In genomic region chr21:33642896-33643657, GRCh38 we compare ENCODE assay signal across 8 cellular contexts. TPM values are rescaled to one million over a fixed set of nuclear protein-coding genes. Genes with fewer than 3 reads are reported as not detected.
DNase-seq lines count a peak whose midpoint lies in the region; ATAC-seq and TF ChIP-seq lines count a peak whose summit lies in the region.

No MANE protein-coding gene starts in this region.

- peaks cover 3% of the 10 kb centered on the region for H3K9me1 ChIP-seq in IMR-90 (ENCODE audit: insufficient read depth, low read length)

- peak overlapping the region; percentile 20; the same call in 1 of the 2 replicates for H2BK20ac ChIP-seq in IMR-90 (ENCODE audit: low read depth, low read length)

- peak; percentile 1 for ATAC-seq in IMR-90 (ENCODE audit: low read depth)
- ATAC-seq in esophagus mucosa = no peak

- peak overlapping the region; percentile 99 for H3K9ac ChIP-seq in IMR-90 (ENCODE audit: low read depth, low read length)

- in situ Hi-C loops in IMR-90 (cut with MboI; ENCODE audit: low sequenced_read_pairs) = loop anchor here (10.0 kb wide), 1 partner anchor 242 kb away; no protein-coding TSS in a partner anchor
- in situ Hi-C loops in transverse colon (cut with MboI; ENCODE audit: low pct_ligation_motif_present in 1 of 4, low pct_unique_long_range_greater_than_20kb in 1 of 4, low sequenced_read_pairs in 3 of 4) = no loop called here

- 0 out of 2 replicates have a peak overlapping the region, but pooled peaks have one; percentile 38 for H2AK5ac ChIP-seq in IMR-90 (ENCODE audit: low read depth, low read length)

- H3K36me3 ChIP-seq in IMR-90 (ENCODE audit: control insufficient read depth, insufficient read depth, low read length) (no peaks in the 10 kb centered on the region), transverse colon (no peaks in the 10 kb centered on the region)

- TF ChIP-seq RAD21 in IMR-90 (IDR thresholded peaks at IDR 0.05; ENCODE audit: low read length) = no peak

- H3K4me1 ChIP-seq in IMR-90 (ENCODE audit: control insufficient read depth, insufficient read depth, low read length) = peaks cover 7% of the 10 kb centered on the region; the same call in 1 of the 2 replicates
- peaks cover 35% of the 10 kb centered on the region for H3K4me1 ChIP-seq in mononuclear cell (ENCODE audit: insufficient read depth, low read length)
- H3K4me1 ChIP-seq in transverse colon = peaks cover 11 to 61% (median 23%) of the 10 kb centered on the region in 4 donors

- no peaks in the 10 kb centered on the region for H3K9me3 ChIP-seq in IMR-90 (ENCODE audit: control insufficient read depth, insufficient read depth, low read length)
- H3K9me3 ChIP-seq in mononuclear cell (ENCODE audit: low read depth, low read length) = no peaks in the 10 kb centered on the region
- no peaks in the 10 kb centered on the region for H3K9me3 ChIP-seq in transverse colon

- WGBS in IMR-90 (ENCODE audit: extremely low coverage in 2 of 2, insufficient read length in 1 of 2), 2 experiments = 0% methylated on average over 20 of the region's 78 CpGs; no CpG with 5 or more reads in 1 of the 2 experiments
- 0% methylated on average over 2 to 30 of the region's 78 CpGs for WGBS in transverse colon (ENCODE audit: low coverage in 1 of 2), 2 donors

- H3K4me2 ChIP-seq in IMR-90 (ENCODE audit: low read depth, low read length) = peak overlapping the region; percentile 87

- H3K14ac ChIP-seq in IMR-90 (replicated peaks; ENCODE audit: low read depth, low read length) = peak overlapping the region; percentile 96

- POLR2A ChIA-PET in IMR-90 (lab: Charles Lee; ENCODE audit: unreplicated experiment) = interaction anchor here (0.5 kb wide), 1 partner anchor 160 kb away, joined by 3 read pairs; no protein-coding TSS in a partner anchor

- H4K8ac ChIP-seq in IMR-90 (ENCODE audit: low read depth in 2 of 2, low read length in 2 of 2) = peak overlapping the region in 1 of 2 experiments; percentile 72; a peak in 2 of 4 replicates

- intact Hi-C loops in IMR-90 (cut with micrococcal nuclease) (loop anchor here (1.0 to 5.0 kb wide), 2 partner anchors 118 to 184 kb away; no protein-coding TSS in a partner anchor), transverse colon (cut with DNase I; ENCODE audit: low total_unique reads) (loop anchor here (10.0 kb wide), 1 partner anchor 1702 kb away; no protein-coding TSS in a partner anchor)

- H3K27me3 ChIP-seq in IMR-90 (ENCODE audit: control insufficient read depth, insufficient read depth, low read length) (no peaks in the 10 kb centered on the region), mononuclear cell (ENCODE audit: insufficient read depth, low read length) (peaks cover 20% of the 10 kb centered on the region), transverse colon (no peaks in the 10 kb centered on the region)

- peak; percentile 63 for DNase-seq in D341Med (ENCODE audit: low spot score)
- DNase-seq in IMR-90 = peak; percentile 36
- DNase-seq in activated CD8-positive, alpha-beta memory T cell treated with anti-CD3 and anti-CD28 coated beads for 24 hours = peak; percentile 69
- no peak for DNase-seq in epithelial cell of proximal tubule (ENCODE audit: low read depth)
- peak; percentile 48 for DNase-seq in transverse colon
- DNase-seq in NCI-H2029 (lab: John Stamatoyannopoulos, UW) = no peak

- peak overlapping the region; percentile 89 for H3K23ac ChIP-seq in IMR-90 (ENCODE audit: low read depth, low read length)

- peak overlapping the region; percentile 94 for H2AFZ ChIP-seq in IMR-90 (replicated peaks; ENCODE audit: low read length, poor library complexity)

- peak overlapping the region; percentile 81 for H4K5ac ChIP-seq in IMR-90 (ENCODE audit: low read depth, low read length)

- H3K79me1 ChIP-seq in IMR-90 (ENCODE audit: low read depth in 1 of 2, low read length in 2 of 2) = peaks cover 15 to 67% of the 10 kb centered on the region in 2 experiments

- H2AK9ac ChIP-seq in IMR-90 (replicated peaks; ENCODE audit: low read depth, low read length, poor library complexity) = peak overlapping the region; percentile 90

- dilution Hi-C loops in IMR-90 (cut with HindIII; ENCODE audit: low sequenced_read_pairs, unreplicated experiment) = no loop called here

- H3K4me3 ChIP-seq in IMR-90 (ENCODE audit: insufficient read depth, low read depth, low read length) = peak overlapping the region; percentile 96
- peak overlapping the region; percentile 73 for H3K4me3 ChIP-seq in epithelial cell of proximal tubule (ENCODE audit: low read depth, low read length)
- H3K4me3 ChIP-seq in mononuclear cell (ENCODE audit: low read length) = peak overlapping the region; percentile 81
- peak overlapping the region; percentile 85 to 99 (median 90) for H3K4me3 ChIP-seq in transverse colon

- H3K18ac ChIP-seq in IMR-90 (ENCODE audit: low read depth, low read length) = peak overlapping the region; percentile 78

- no peak for TF ChIP-seq EP300 in transverse colon (IDR thresholded peaks at IDR 0.05; ENCODE audit: low read depth)

- CTCF ChIA-PET in IMR-90 (lab: Yijun Ruan, JAX) = interaction anchor here (1.0 kb wide), 1 partner anchor 252 kb away, joined by 4 read pairs; no protein-coding TSS in a partner anchor

- peak overlapping the region; percentile 77; the same call in 1 of the 2 replicates for H3K56ac ChIP-seq in IMR-90 (ENCODE audit: extremely low read depth, insufficient read depth, low read length)

- peak overlapping the region; percentile 50; the same call in 1 of the 2 replicates for H4K91ac ChIP-seq in IMR-90 (ENCODE audit: insufficient read depth, low read depth, low read length)

- H3K27ac ChIP-seq in IMR-90 (ENCODE audit: insufficient read depth, low read length) (peak overlapping the region; percentile 96), transverse colon (peak overlapping the region; percentile 93 to 97 (median 94))

- TF ChIP-seq POLR2A in IMR-90 (IDR thresholded peaks at IDR 0.05; ENCODE audit: low read depth, low read length) (no peak), transverse colon (IDR thresholded peaks at IDR 0.05) (peak; percentile 8)

- peak overlapping the region; percentile 5; the same call in 1 of the 2 replicates for H2BK120ac ChIP-seq in IMR-90 (ENCODE audit: low read depth, low read length)

- 0 out of 3 replicates have a peak overlapping the region, but pooled peaks have one; percentile 4 for H2BK15ac ChIP-seq in IMR-90 (ENCODE audit: low read depth, low read length)

- no peak for TF ChIP-seq CTCF in IMR-90 (conservative IDR thresholded peaks at IDR 0.05; ENCODE audit: low read depth, low read length)
- no peak for TF ChIP-seq CTCF in epithelial cell of proximal tubule (conservative IDR thresholded peaks at IDR 0.05; ENCODE audit: low read depth, low read length)
- no peak for TF ChIP-seq CTCF in transverse colon (IDR thresholded peaks at IDR 0.05)

- H4K20me1 ChIP-seq in IMR-90 (ENCODE audit: insufficient read depth, low read length) = peaks cover 4% of the 10 kb centered on the region; the same call in 1 of the 2 replicates

- peak overlapping the region; percentile 84 for H3K4ac ChIP-seq in IMR-90 (ENCODE audit: low read depth, low read length)

- no TSS peak for BruUV-seq in IMR-90 (replicated peaks; lab: Mats Ljungman, UMichigan)

- peak overlapping the region; percentile 67 for H2BK5ac ChIP-seq in IMR-90 (ENCODE audit: low read depth, low read length, poor library complexity, severe bottlenecking)

TF ChIP-seq in IMR-90, 13 proteins besides CTCF, POLR2A, EP300 and RAD21:
- TF ChIP-seq MAZ (IDR thresholded peaks at IDR 0.05; ENCODE audit: borderline replicate concordance, low read depth, low read length) (0 out of 2 replicates have a peak, but pooled peaks have one; percentile 7), ELK1 (IDR thresholded peaks at IDR 0.05; ENCODE audit: borderline replicate concordance, low read depth, low read length) (no peak)

RNA-seq across cellular contexts. Expression of gene ITSN1, which starts 0.8 kb away (rescaled TPM):
- total RNA-seq in IMR-90 (2012; rRNA removed) (56.4 and 62.0 TPM in 2 replicates), epithelial cell of proximal tubule (24.5 and 30.3 TPM in 2 replicates), mononuclear cell (2.1 TPM), transverse colon (100 to 1,000 TPM in 1 of 4 donors, 10 to 100 TPM in 3; 37.0 to 123 (median 61.1) TPM), esophagus mucosa (9.8 TPM)
- 40.3 and 45.4 TPM in 2 replicates for polyA plus RNA-seq in IMR-90 (2012; rRNA removed)
- 25.6 and 29.6 TPM in 2 replicates for polyA plus RNA-seq in IMR-90 (2012; cell fraction: cytosol; rRNA removed)
- 68.1 and 155 TPM in 2 replicates for polyA plus RNA-seq in IMR-90 (2012; cell fraction: nucleus; rRNA removed; ENCODE audit: low replicate concordance)

RNA-seq across cellular contexts. Expression of gene CRYZL1, which starts 1.5 kb away (rescaled TPM):
- total RNA-seq in IMR-90 (2012; rRNA removed) (19.9 and 23.1 TPM in 2 replicates), epithelial cell of proximal tubule (15.5 and 27.2 TPM in 2 replicates), mononuclear cell (16.1 TPM), transverse colon (10 to 100 TPM; 27.7 to 58.9 (median 43.6) TPM), esophagus mucosa (17.4 TPM)
- 23.7 and 28.5 TPM in 2 replicates for polyA plus RNA-seq in IMR-90 (2012; rRNA removed)
- polyA plus RNA-seq in IMR-90 (2012; cell fraction: cytosol; rRNA removed) = 6.0 and 13.5 TPM in 2 replicates
- polyA plus RNA-seq in IMR-90 (2012; cell fraction: nucleus; rRNA removed; ENCODE audit: low replicate concordance) = 4.7 and 68.1 TPM in 2 replicates

RNA-seq across cellular contexts. Expression of gene DONSON, which starts 54.6 kb away (rescaled TPM):
- total RNA-seq in IMR-90 (2012; rRNA removed) = 14.3 and 16.7 TPM in 2 replicates
- polyA plus RNA-seq in IMR-90 (2012; rRNA removed) = 16.6 and 17.2 TPM in 2 replicates
- 4.2 and 5.7 TPM in 2 replicates for polyA plus RNA-seq in IMR-90 (2012; cell fraction: cytosol; rRNA removed)
- 7.1 and 32.4 TPM in 2 replicates for polyA plus RNA-seq in IMR-90 (2012; cell fraction: nucleus; rRNA removed; ENCODE audit: low replicate concordance)
- total RNA-seq in epithelial cell of proximal tubule = 41.4 and 55.2 TPM in 2 replicates
- 7.5 TPM for total RNA-seq in mononuclear cell
- 1 to 10 TPM; 1.8 to 6.5 (median 3.5) TPM for total RNA-seq in transverse colon
- total RNA-seq in esophagus mucosa = 8.2 TPM

Comparison
In these comparisons a context has a peak if more than half of its experiments do, and no peak if none do; other contexts are left out.
1. DNase-seq: peak in D341Med (single experiment), IMR-90 (single experiment), activated CD8-positive, alpha-beta memory T cell treated with anti-CD3 and anti-CD28 coated beads for 24 hours (single experiment) and transverse colon (single experiment); none in epithelial cell of proximal tubule (single experiment) and NCI-H2029 (single experiment).
2. Peak in every context shown above with its lines, with median percentiles within 50 percentile points of each other: H3K4me3 ChIP-seq.